ENCODE assay signal across 11 cellular contexts in genomic region chr1:221166559-221167318, GRCh38.
DNase-seq lines count a peak whose midpoint lies in the region; ATAC-seq and TF ChIP-seq lines count a peak whose summit lies in the region.
"Had no signal": no experiment of that assay in that cellular context is flagged by ENCODE, and none has a peak within 500 bp of the region (broad histone marks: within the 10 kb centered on the region; RNA-seq: fewer than 3 reads in every experiment).

No MANE protein-coding gene starts in this region.

- H3K36me3 Mint-ChIP-seq in stimulated activated naive B cell treated with anti-CD40 and anti-IgM and Interleukin-4, amounts not matched to agents 10 μg/mL and 1 μg/mL and 100 μg/mL, for 72 hours, result peaks cover 4 to 10% of the 10 kb centered on the region in 2 donors
- H3K36me3 Mint-ChIP-seq in progenitor cell of endocrine pancreas (ENCODE audit: insufficient read depth), result no peaks in the 10 kb centered on the region

- peaks cover 4 to 6% of the 10 kb centered on the region in 2 donors for H3K9me3 Mint-ChIP-seq in stimulated activated naive B cell treated with anti-CD40 and anti-IgM and Interleukin-4, amounts not matched to agents 10 μg/mL and 1 μg/mL and 100 μg/mL, for 72 hours
- H3K9me3 Mint-ChIP-seq in progenitor cell of endocrine pancreas (ENCODE audit: low read depth), result no peaks in the 10 kb centered on the region

- ATAC-seq in GM19395 (IDR thresholded peaks at IDR 0.05; ENCODE audit: unreplicated experiment) (peak; percentile 91), HG03135 (IDR thresholded peaks at IDR 0.05; ENCODE audit: unreplicated experiment) (peak; percentile 87), SK-N-SH treated with all-trans-retinoic acid at 6 μM for 48 hours (peak; percentile 22), GM18520 (IDR thresholded peaks at IDR 0.05; ENCODE audit: unreplicated experiment) (no peak)
- peak; percentile 90 to 93 for ATAC-seq in stimulated activated naive B cell treated with anti-CD40 and anti-IgM and Interleukin-4, amounts not matched to agents 10 μg/mL and 1 μg/mL and 100 μg/mL, for 72 hours (replicated peaks)

- H3K27ac Mint-ChIP-seq in stimulated activated naive B cell treated with anti-CD40 and anti-IgM and Interleukin-4, amounts not matched to agents 10 μg/mL and 1 μg/mL and 100 μg/mL, for 72 hours, result peak overlapping the region; percentile 88
- no peak overlapping the region for H3K27ac Mint-ChIP-seq in progenitor cell of endocrine pancreas

- peak overlapping the region; percentile 50 to 66 for H3K4me3 Mint-ChIP-seq in stimulated activated naive B cell treated with anti-CD40 and anti-IgM and Interleukin-4, amounts not matched to agents 10 μg/mL and 1 μg/mL and 100 μg/mL, for 72 hours
- H3K4me3 Mint-ChIP-seq in progenitor cell of endocrine pancreas (ENCODE audit: low read depth), result no peak overlapping the region

- peaks cover 20 to 21% of the 10 kb centered on the region in 2 donors for H3K27me3 Mint-ChIP-seq in stimulated activated naive B cell treated with anti-CD40 and anti-IgM and Interleukin-4, amounts not matched to agents 10 μg/mL and 1 μg/mL and 100 μg/mL, for 72 hours
- H3K27me3 Mint-ChIP-seq in progenitor cell of endocrine pancreas, result no peaks in the 10 kb centered on the region

- peaks cover 31 to 68% of the 10 kb centered on the region in 2 donors for H3K4me1 Mint-ChIP-seq in stimulated activated naive B cell treated with anti-CD40 and anti-IgM and Interleukin-4, amounts not matched to agents 10 μg/mL and 1 μg/mL and 100 μg/mL, for 72 hours
- H3K4me1 Mint-ChIP-seq in progenitor cell of endocrine pancreas (ENCODE audit: low read depth), result peaks cover 3% of the 10 kb centered on the region

- TF ChIP-seq CTCF in progenitor cell of endocrine pancreas (IDR thresholded peaks at IDR 0.05; ENCODE audit: unreplicated experiment), result no peak

- peak; percentile 34 for DNase-seq in stimulated activated naive B cell treated with anti-CD40 and anti-IgM and Interleukin-4, amounts not matched to agents 10 μg/mL and 1 μg/mL and 100 μg/mL, for 72 hours
- no peak for DNase-seq in stimulated activated CD4-positive, alpha-beta T cell treated with anti-CD3 and anti-CD28 coated beads, Interleukin-2, amount 100 ng/mL, for 24 hours
- DNase-seq in progenitor cell of endocrine pancreas (ENCODE audit: low spot score, unreplicated experiment), result no peak
- DNase-seq in activated naive CD4-positive, alpha-beta T cell (lab: John Stamatoyannopoulos, UW), result no peak
- DNase-seq: activated CD4-positive, alpha-beta T cell treated with anti-CD3 and anti-CD28 coated beads for 1 hour; central memory CD4-positive, alpha-beta T cell; NCI-H1436 had no signal

TF ChIP-seq in SK-N-SH treated with all-trans-retinoic acid at 6 μM for 48 hours, 23 proteins besides CTCF, POLR2A, EP300 and RAD21:
- TF ChIP-seq SNAI2 (CRISPR knock-in tag; IDR thresholded peaks at IDR 0.05) (no peak), CSRNP3 (CRISPR knock-in tag; IDR thresholded peaks at IDR 0.05) (no peak), PPARA (CRISPR knock-in tag; IDR thresholded peaks at IDR 0.05; ENCODE audit: borderline replicate concordance) (no peak), CREB5 (CRISPR knock-in tag; IDR thresholded peaks at IDR 0.05; ENCODE audit: low read depth) (no peak), ZNF565 (CRISPR knock-in tag; conservative IDR thresholded peaks at IDR 0.05; ENCODE audit: low read depth) (no peak), TCF4 (CRISPR knock-in tag; IDR thresholded peaks at IDR 0.05; ENCODE audit: borderline replicate concordance) (no peak), ZC3H10 (CRISPR knock-in tag; IDR thresholded peaks at IDR 0.05) (no peak), ZNF8 (CRISPR knock-in tag; IDR thresholded peaks at IDR 0.05) (no peak), ESRRG (CRISPR knock-in tag; IDR thresholded peaks at IDR 0.05) (no peak), PATZ1 (CRISPR knock-in tag; IDR thresholded peaks at IDR 0.05; ENCODE audit: borderline replicate concordance) (no peak), TSHZ2 (CRISPR knock-in tag; IDR thresholded peaks at IDR 0.05) (no peak), ISL1 (CRISPR knock-in tag; IDR thresholded peaks at IDR 0.05) (no peak), OSR1 (CRISPR knock-in tag; IDR thresholded peaks at IDR 0.05) (no peak)
